Comparison of ENCODE assay signal across 8 cellular contexts in genomic region chr10:15088428-15089261, GRCh38. TPM values are rescaled to one million over a fixed set of nuclear protein-coding genes. Genes with fewer than 3 reads are reported as not detected.
DNase-seq lines count a peak whose midpoint lies in the region; ATAC-seq and TF ChIP-seq lines count a peak whose summit lies in the region.

ACBD7 (minus strand) TSS chr10:15088776; CDS start chr10:15088728, 48 bp downstream.

- H3K27ac ChIP-seq in BLaER1 (peak within 1 kb of the TSS; percentile 39), lung (ENCODE audit: low read depth in 1 of 2, low read length in 1 of 2) (no peak within 1 kb of the TSS)

- WGBS in lung, 2 donors: 7 to 8% methylated on average over 55 to 63 of the region's 63 CpGs

- H3K4me1 ChIP-seq in BLaER1 (peaks cover 6% of the 10 kb centered on the region), lung (ENCODE audit: control insufficient read depth in 2 of 2, insufficient read depth in 2 of 2, low read length in 2 of 2) (peaks cover 0 to 3% of the 10 kb centered on the region in 2 donors)

- H3K9ac ChIP-seq in BLaER1: peak within 1 kb of the TSS; percentile 55

- peak; percentile 1 for TF ChIP-seq CTCF in lung (IDR thresholded peaks at IDR 0.05; ENCODE audit: control extremely low read depth, extremely low read depth)

- peak within 1 kb of the TSS; percentile 82 for H3K4me2 ChIP-seq in BLaER1

- no peaks in the 10 kb centered on the region for H4K20me1 ChIP-seq in BLaER1

- DNase-seq in GM19240 (ENCODE audit: insufficient read length, low spot score) (peak; percentile 82), NCI-H526 (lab: John Stamatoyannopoulos, UW) (peak; percentile 64 to 89), ecto neural progenitor cell (ENCODE audit: low spot score) (peak; percentile 91), lung (ENCODE audit: low spot score) (peak; percentile 69)
- peak; percentile 79 to 83 for DNase-seq in activated CD4-positive, alpha-beta T cell treated with anti-CD3 and anti-CD28 coated beads, Interleukin-2, amount 50 U/mL, for 48 hours
- DNase-seq in stimulated activated CD4-positive, alpha-beta T cell treated with anti-CD3 and anti-CD28 coated beads, TNF-alpha, amount 100 ng/mL, for 24 hours (ENCODE audit: low read depth in 3 of 3): peak; percentile 48 to 77 (median 59)

- H3K9me3 ChIP-seq in BLaER1: no peaks in the 10 kb centered on the region
- H3K9me3 ChIP-seq in lung (ENCODE audit: control insufficient read depth in 2 of 2, insufficient read depth in 1 of 2, low read length in 1 of 2): no peaks in the 10 kb centered on the region

- ATAC-seq in HG03432 (IDR thresholded peaks at IDR 0.05; ENCODE audit: unreplicated experiment): peak; percentile 100
- peak; percentile 88 for ATAC-seq in lung (ENCODE audit: insufficient read depth, low FRiP score)

- H3K4me3 ChIP-seq in BLaER1 (peak within 1 kb of the TSS; percentile 81), lung (peak within 1 kb of the TSS; percentile 36)

- H3K27me3 ChIP-seq in BLaER1 (no peaks in the 10 kb centered on the region), lung (ENCODE audit: control insufficient read depth, insufficient read depth) (no peaks in the 10 kb centered on the region)

- H3K36me3 ChIP-seq in BLaER1: no peaks in the 10 kb centered on the region
- no peaks in the 10 kb centered on the region for H3K36me3 ChIP-seq in lung (ENCODE audit: control insufficient read depth in 2 of 2, insufficient read depth in 2 of 2, low read length in 2 of 2)

RNA-seq across cellular contexts. Expression of gene ACBD7, which starts in this region (rescaled TPM):
- total RNA-seq in lung: 1 to 10 TPM; 1.9 to 4.0 TPM
- polyA plus RNA-seq in lung: under 1 TPM; 0.19 to 0.35 TPM
